Comparison of ENCODE assay signal across 15 cellular contexts in genomic region chr6:138184230-138184629, GRCh38. TPM values are rescaled to one million over a fixed set of nuclear protein-coding genes. Genes with fewer than 3 reads are reported as not detected.
DNase-seq lines count a peak whose midpoint lies in the region; ATAC-seq and TF ChIP-seq lines count a peak whose summit lies in the region.
"Had no signal": no experiment of that assay in that cellular context is flagged by ENCODE, and none has a peak within 500 bp of the region (broad histone marks: within the 10 kb centered on the region; RNA-seq: fewer than 3 reads in every experiment).

No MANE protein-coding gene starts in this region.

- H3K4me3 Mint-ChIP-seq in WTC11, result no peak overlapping the region
- H3K4me3 Mint-ChIP-seq: CD4-positive, alpha-beta memory T cell had no signal

- CTCF ChIA-PET in WTC11 (lab: Charles Lee), result interaction anchor here (1.2 kb wide), 1 partner anchor 68 kb away, joined by 5 read pairs; no protein-coding TSS in a partner anchor

- H3K27me3 Mint-ChIP-seq in WTC11 (ENCODE audit: low read depth), result no peaks in the 10 kb centered on the region

- H3K27ac Mint-ChIP-seq in WTC11, result peak overlapping the region; percentile 38; the same call in 1 of the 2 replicates
- H3K27ac Mint-ChIP-seq: CD4-positive, alpha-beta memory T cell had no signal

- no peak for TF ChIP-seq CTCF in WTC11 (IDR thresholded peaks at IDR 0.05)

- H3K4me1 Mint-ChIP-seq in WTC11, result peaks cover 51% of the 10 kb centered on the region
- H3K4me1 Mint-ChIP-seq: CD4-positive, alpha-beta memory T cell had no signal

- H3K27ac ChIP-seq in cingulate gyrus (ENCODE audit: low read depth, low read length) (peak overlapping the region; percentile 51), temporal lobe (ENCODE audit: low read depth, low read length) (peak overlapping the region; percentile 73)
- H3K27ac ChIP-seq: A549, GM23248 had no signal

- POLR2A ChIA-PET in WTC11 (lab: Charles Lee), result no interaction called here

- no peak for ATAC-seq in WTC11
- ATAC-seq in left lobe of liver, result no peak
- ATAC-seq: A549, GM12878 had no signal

- H3K36me3 Mint-ChIP-seq in WTC11, result peaks cover 11% of the 10 kb centered on the region; the same call in 1 of the 2 replicates

- DNase-seq in WTC11 (ENCODE audit: low spot score) (no peak), midbrain (lab: John Stamatoyannopoulos, UW) (peak; percentile 23), left lobe of liver (ENCODE audit: low spot score) (no peak), NCI-H2196 (lab: John Stamatoyannopoulos, UW; ENCODE audit: unreplicated experiment) (no peak), HPDE6-E6E7 (ENCODE audit: extremely low spot score) (no peak)
- DNase-seq: BE2C; CD4-positive, alpha-beta memory T cell; GM23248; H7 had no signal

- H3K9me3 Mint-ChIP-seq in WTC11, result peaks cover 7% of the 10 kb centered on the region; the same call in 1 of the 2 replicates

TF ChIP-seq in WTC11, 78 proteins besides CTCF, POLR2A, EP300 and RAD21:
- TF ChIP-seq PRDM15 (CRISPR knock-in tag; IDR thresholded peaks at IDR 0.05) (no peak), TCF7 (CRISPR knock-in tag; IDR thresholded peaks at IDR 0.05; ENCODE audit: low read depth) (no peak), MLX (CRISPR knock-in tag; IDR thresholded peaks at IDR 0.05) (no peak), ELF4 (CRISPR knock-in tag; IDR thresholded peaks at IDR 0.05; ENCODE audit: low read depth) (no peak), KAT7 (CRISPR knock-in tag; IDR thresholded peaks at IDR 0.05; ENCODE audit: borderline replicate concordance) (no peak)
TF ChIP-seq in WTC11: peak in this region for 0.

RNA-seq across cellular contexts. Expression of gene ARFGEF3, which starts 22.5 kb away (rescaled TPM):
- total RNA-seq in WTC11 (2021), result 20.0 to 20.5 TPM (median 20.1 TPM) in 3 replicates
- total RNA-seq in temporal lobe, result 45.2 TPM
- 0.18 TPM for total RNA-seq in left lobe of liver
- total RNA-seq: G401 had no signal

RNA-seq across cellular contexts. Expression of gene PBOV1, which starts 34.1 kb away (rescaled TPM):
- total RNA-seq in WTC11 (2021) (not detected in 3 replicates), temporal lobe (not detected), left lobe of liver (not detected)
- total RNA-seq: CD4-positive, alpha-beta memory T cell; G401; GM12878; GM23248; H7; HT-29 had no signal

Comparison
In these comparisons a context has a peak if more than half of its experiments do, and no peak if none do; other contexts are left out.
1. RNA of gene ARFGEF3, which starts 22.5 kb away (total RNA-seq): 45.2 TPM in temporal lobe (single experiment) and 20.0 to 20.5 TPM in WTC11; 0.18 TPM in left lobe of liver (single experiment); every median in the first group is over 10 times any median in the second.